28 cellular contexts compared by ENCODE assay signal in the genomic region with DNA sequence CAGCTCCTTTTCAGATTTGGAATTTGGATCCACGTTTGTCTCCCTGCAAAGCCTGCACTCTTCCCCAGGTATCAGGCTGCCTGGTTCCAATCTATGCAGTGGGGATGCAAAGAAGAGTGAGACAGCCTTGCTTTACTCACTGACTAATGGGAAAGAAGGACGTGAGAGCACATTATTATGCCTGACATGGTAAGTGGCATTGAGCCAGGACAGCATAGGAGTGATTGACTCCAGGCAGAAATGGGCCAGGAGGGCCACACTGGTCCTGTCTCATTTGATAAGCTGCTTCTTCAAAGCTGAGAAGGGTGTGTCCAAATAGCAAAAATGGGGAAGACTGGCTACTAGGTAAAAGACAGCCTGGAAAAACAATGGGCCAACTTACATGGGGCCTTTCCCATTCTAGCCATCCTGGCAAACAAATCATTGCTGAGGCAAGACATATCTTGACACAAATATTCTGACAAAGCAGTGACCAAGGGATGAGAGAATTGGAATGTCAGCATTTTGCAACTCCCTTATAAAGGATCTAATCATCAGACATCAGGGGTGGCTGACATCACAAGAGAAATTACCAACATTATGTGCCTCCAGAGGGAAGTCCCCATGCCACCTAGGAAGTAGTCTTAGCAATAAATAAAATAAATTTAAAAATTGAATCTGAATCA. TPM values are rescaled to one million over a fixed set of nuclear protein-coding genes. Genes with fewer than 3 reads are reported as not detected.
DNase-seq lines count a peak whose midpoint lies in the region; ATAC-seq and TF ChIP-seq lines count a peak whose summit lies in the region.
"Had no signal": no experiment of that assay in that cellular context is flagged by ENCODE, and none has a peak within 500 bp of the region (broad histone marks: within the 10 kb centered on the region; RNA-seq: fewer than 3 reads in every experiment).

No MANE protein-coding gene starts in this region.

- H3F3A ChIP-seq in SK-N-SH (replicated peaks; ENCODE audit: insufficient read depth) = peaks cover 4% of the 10 kb centered on the region

- CTCF ChIA-PET in SK-N-SH (lab: Yijun Ruan, JAX) = interaction anchor here (1.0 kb wide), 1 partner anchor 8 kb away, joined by 3 read pairs; no protein-coding TSS in a partner anchor
- CTCF ChIA-PET in naive thymus-derived CD4-positive, alpha-beta T cell (lab: Charles Lee) = no interaction called here

- H3K27me3 ChIP-seq in SK-N-SH (ENCODE audit: insufficient read depth) = no peaks in the 10 kb centered on the region
- H3K27me3 ChIP-seq in RWPE2 (ENCODE audit: insufficient read depth, poor library complexity, severe bottlenecking) = no peaks in the 10 kb centered on the region
- no peaks in the 10 kb centered on the region for H3K27me3 ChIP-seq in naive thymus-derived CD4-positive, alpha-beta T cell (ENCODE audit: control insufficient read depth in 2 of 2, insufficient read depth in 2 of 2, low read length in 2 of 2)
- H3K27me3 ChIP-seq: BLaER1, esophagus squamous epithelium, SJCRH30 had no signal

- TF ChIP-seq RAD21 in SK-N-SH (IDR thresholded peaks at IDR 0.05; ENCODE audit: low read length) = no peak

- peaks cover 100% of the 10 kb centered on the region for H3K79me2 ChIP-seq in SK-N-SH (ENCODE audit: insufficient read depth)

- H3K4me1 ChIP-seq in SK-N-SH (ENCODE audit: control insufficient read depth in 1 of 2, insufficient read depth in 2 of 2, low read depth in 1 of 2, low read length in 1 of 2) = peaks cover 0 to 6% of the 10 kb centered on the region in 2 experiments; a peak in 2 of 4 replicates
- H3K4me1 ChIP-seq in RWPE2 (ENCODE audit: insufficient read depth, poor library complexity, severe bottlenecking) = no peaks in the 10 kb centered on the region
- H3K4me1 ChIP-seq in naive thymus-derived CD4-positive, alpha-beta T cell (ENCODE audit: control insufficient read depth in 2 of 2, insufficient read depth in 2 of 2, low read length in 2 of 2) = no peaks in the 10 kb centered on the region
- H3K4me1 ChIP-seq: A549, BLaER1, esophagus squamous epithelium, SJCRH30 had no signal

- POLR2A ChIA-PET in SK-N-SH (lab: Yijun Ruan, JAX) = no interaction called here
- POLR2A ChIA-PET in naive thymus-derived CD4-positive, alpha-beta T cell (lab: Charles Lee) = no interaction called here

- peaks cover 99% of the 10 kb centered on the region for H4K20me1 ChIP-seq in SK-N-SH (ENCODE audit: insufficient read depth)
- H4K20me1 ChIP-seq: BLaER1 had no signal

- no peak overlapping the region for H3K4me3 Mint-ChIP-seq in naive thymus-derived CD4-positive, alpha-beta T cell
- H3K4me3 Mint-ChIP-seq: activated CD4-positive, alpha-beta memory T cell treated with anti-CD3 and anti-CD28 coated beads, Interleukin-2, amount 10 ng/mL, durations not matched to agents 7 days and 5 days; activated naive CD4-positive, alpha-beta T cell treated with anti-CD3 and anti-CD28 coated beads, Interleukin-2, amount 50 U/mL, for 24 hours; activated T-helper 17 cell treated with anti-CD3 and anti-CD28 coated beads, Interleukin-2, amount 50 U/mL, for 72 hours; dendritic cell treated with granulocyte-macrophage colony-stimulating factor and Interleukin-4, amounts not matched to agents 40 ng/mL and 50 ng/mL, for 4 days; endodermal cell; natural killer cell treated with Interleukin-12 subunit alpha and Interleukin-12 subunit beta and Interleukin-15 and Interleukin-18, amount 100 ng/mL, for 72 hours; stimulated activated naive CD8-positive, alpha-beta T cell treated with anti-CD3 and anti-CD28 coated beads, Interleukin-15, amount 100 ng/mL, for 72 hours had no signal

- H3K27ac ChIP-seq in SK-N-SH (ENCODE audit: low read depth in 2 of 2, low read length in 1 of 2) (no peak overlapping the region; a peak in 1 of 4 replicates), RWPE2 (ENCODE audit: poor library complexity, severe bottlenecking) (no peak overlapping the region)
- H3K27ac ChIP-seq in naive thymus-derived CD4-positive, alpha-beta T cell (ENCODE audit: low read depth, low read length) = no peak overlapping the region
- H3K27ac ChIP-seq: A549, BLaER1, esophagus squamous epithelium, SJCRH30 had no signal

- H2AFZ ChIP-seq in SK-N-SH (ENCODE audit: low read depth) = no peak overlapping the region

- no peaks in the 10 kb centered on the region for H3K27me3 Mint-ChIP-seq in naive thymus-derived CD4-positive, alpha-beta T cell
- H3K27me3 Mint-ChIP-seq: activated CD4-positive, alpha-beta memory T cell treated with anti-CD3 and anti-CD28 coated beads, Interleukin-2, amount 10 ng/mL, durations not matched to agents 7 days and 5 days; activated naive CD4-positive, alpha-beta T cell treated with anti-CD3 and anti-CD28 coated beads, Interleukin-2, amount 50 U/mL, for 24 hours; activated T-helper 17 cell treated with anti-CD3 and anti-CD28 coated beads, Interleukin-2, amount 50 U/mL, for 72 hours; dendritic cell treated with granulocyte-macrophage colony-stimulating factor and Interleukin-4, amounts not matched to agents 40 ng/mL and 50 ng/mL, for 4 days; natural killer cell treated with Interleukin-12 subunit alpha and Interleukin-12 subunit beta and Interleukin-15 and Interleukin-18, amount 100 ng/mL, for 72 hours; stimulated activated naive CD8-positive, alpha-beta T cell treated with anti-CD3 and anti-CD28 coated beads, Interleukin-15, amount 100 ng/mL, for 72 hours had no signal

- 74% methylated on average over 2 of the region's 2 CpGs for WGBS in SK-N-SH (ENCODE audit: low lambda C conversion rate)

- H3K4me2 ChIP-seq in SK-N-SH = no peak overlapping the region
- H3K4me2 ChIP-seq: A549, BLaER1 had no signal

- peak; percentile 28 for ATAC-seq in SK-N-SH treated with all-trans-retinoic acid at 6 μM for 48 hours
- ATAC-seq in RWPE2 (ENCODE audit: low read depth) = peak; percentile 33; the same call in 1 of the 3 replicates
- no peak for ATAC-seq in naive thymus-derived CD4-positive, alpha-beta T cell
- ATAC-seq: A549; activated T-helper 17 cell treated with anti-CD3 and anti-CD28 coated beads, Interleukin-2, amount 50 U/mL, for 72 hours; natural killer cell treated with Interleukin-12 subunit alpha and Interleukin-12 subunit beta and Interleukin-15 and Interleukin-18, amount 100 ng/mL, for 72 hours; stimulated activated naive CD8-positive, alpha-beta T cell treated with anti-CD3 and anti-CD28 coated beads, Interleukin-15, amount 100 ng/mL, for 72 hours had no signal

- H3K9ac ChIP-seq in SK-N-SH = no peak overlapping the region
- H3K9ac ChIP-seq: BLaER1 had no signal

- H3K4me1 Mint-ChIP-seq in naive thymus-derived CD4-positive, alpha-beta T cell = peaks cover 0 to 2% (median 0%) of the 10 kb centered on the region in 7 donors
- H3K4me1 Mint-ChIP-seq: activated CD4-positive, alpha-beta memory T cell treated with anti-CD3 and anti-CD28 coated beads, Interleukin-2, amount 10 ng/mL, durations not matched to agents 7 days and 5 days; activated naive CD4-positive, alpha-beta T cell treated with anti-CD3 and anti-CD28 coated beads, Interleukin-2, amount 50 U/mL, for 24 hours; activated T-helper 17 cell treated with anti-CD3 and anti-CD28 coated beads, Interleukin-2, amount 50 U/mL, for 72 hours; endodermal cell; stimulated activated naive CD8-positive, alpha-beta T cell treated with anti-CD3 and anti-CD28 coated beads, Interleukin-15, amount 100 ng/mL, for 72 hours had no signal

- H3K9me3 ChIP-seq in SK-N-SH = no peaks in the 10 kb centered on the region
- no peaks in the 10 kb centered on the region for H3K9me3 ChIP-seq in RWPE2 (ENCODE audit: severe bottlenecking)
- H3K9me3 ChIP-seq in naive thymus-derived CD4-positive, alpha-beta T cell (ENCODE audit: control insufficient read depth in 2 of 3, low read length in 3 of 3) = no peaks in the 10 kb centered on the region
- H3K9me3 ChIP-seq: A549, BLaER1, esophagus squamous epithelium, SJCRH30 had no signal

- TF ChIP-seq CTCF in SK-N-SH (IDR thresholded peaks at IDR 0.05) (no peak), RWPE2 (IDR thresholded peaks at IDR 0.05; ENCODE audit: poor library complexity, severe bottlenecking) (no peak), fibroblast of mammary gland (conservative IDR thresholded peaks at IDR 0.05; ENCODE audit: control insufficient read depth, insufficient read depth, low read depth, low read length) (no peak)

- H3K27ac Mint-ChIP-seq in naive thymus-derived CD4-positive, alpha-beta T cell = no peak overlapping the region
- H3K27ac Mint-ChIP-seq: activated CD4-positive, alpha-beta memory T cell treated with anti-CD3 and anti-CD28 coated beads, Interleukin-2, amount 10 ng/mL, durations not matched to agents 7 days and 5 days; activated naive CD4-positive, alpha-beta T cell treated with anti-CD3 and anti-CD28 coated beads, Interleukin-2, amount 50 U/mL, for 24 hours; activated T-helper 17 cell treated with anti-CD3 and anti-CD28 coated beads, Interleukin-2, amount 50 U/mL, for 72 hours; dendritic cell treated with granulocyte-macrophage colony-stimulating factor and Interleukin-4, amounts not matched to agents 40 ng/mL and 50 ng/mL, for 4 days; endodermal cell; natural killer cell treated with Interleukin-12 subunit alpha and Interleukin-12 subunit beta and Interleukin-15 and Interleukin-18, amount 100 ng/mL, for 72 hours; stimulated activated naive CD8-positive, alpha-beta T cell treated with anti-CD3 and anti-CD28 coated beads, Interleukin-15, amount 100 ng/mL, for 72 hours had no signal

- no peak for TF ChIP-seq EP300 in SK-N-SH (IDR thresholded peaks at IDR 0.05; ENCODE audit: borderline replicate concordance in 1 of 2, low read depth in 1 of 2, low read length in 1 of 2)

- H3K4me3 ChIP-seq in SK-N-SH (ENCODE audit: low read depth in 2 of 2, low read length in 1 of 2) (no peak overlapping the region), RWPE2 (ENCODE audit: severe bottlenecking) (no peak overlapping the region), fibroblast of mammary gland (ENCODE audit: control insufficient read depth, low read depth, low read length) (no peak overlapping the region)
- H3K4me3 ChIP-seq in naive thymus-derived CD4-positive, alpha-beta T cell (ENCODE audit: low read length) = no peak overlapping the region
- H3K4me3 ChIP-seq: A549, BLaER1, esophagus squamous epithelium, SJCRH30 had no signal

- H3K9me3 Mint-ChIP-seq in naive thymus-derived CD4-positive, alpha-beta T cell = peaks cover 0 to 7% (median 2%) of the 10 kb centered on the region in 11 donors
- H3K9me3 Mint-ChIP-seq: activated CD4-positive, alpha-beta memory T cell treated with anti-CD3 and anti-CD28 coated beads, Interleukin-2, amount 10 ng/mL, durations not matched to agents 7 days and 5 days; activated naive CD4-positive, alpha-beta T cell treated with anti-CD3 and anti-CD28 coated beads, Interleukin-2, amount 50 U/mL, for 24 hours; activated T-helper 17 cell treated with anti-CD3 and anti-CD28 coated beads, Interleukin-2, amount 50 U/mL, for 72 hours; dendritic cell treated with granulocyte-macrophage colony-stimulating factor and Interleukin-4, amounts not matched to agents 40 ng/mL and 50 ng/mL, for 4 days; endodermal cell; stimulated activated naive CD8-positive, alpha-beta T cell treated with anti-CD3 and anti-CD28 coated beads, Interleukin-15, amount 100 ng/mL, for 72 hours had no signal

- intact Hi-C loops in naive thymus-derived CD4-positive, alpha-beta T cell (cut with micrococcal nuclease) = no loop called here

- DNase-seq in SK-N-SH (no peak), RWPE2 (ENCODE audit: low spot score) (no peak), fibroblast of mammary gland (ENCODE audit: low read depth) (peak; percentile 62), ureter (ENCODE audit: low spot score) (no peak), GF-D8 (lab: John Stamatoyannopoulos, UW) (no peak), OCI-M1 (lab: John Stamatoyannopoulos, UW) (no peak)
- no peak for DNase-seq in naive thymus-derived CD4-positive, alpha-beta T cell
- DNase-seq: activated CD4-positive, alpha-beta memory T cell treated with anti-CD3 and anti-CD28 coated beads, Interleukin-2, amount 10 ng/mL, durations not matched to agents 7 days and 5 days; activated CD4-positive, CD25-positive, alpha-beta regulatory T cell; endodermal cell; esophagus squamous epithelium; KG1; NCI-H1417 treated with DMSO at 0.1 percent for 48 hours; NCI-H2107; NCI-H510A treated with DMSO at 0.1 percent for 48 hours; SJCRH30; small intestine; stimulated activated CD4-positive, alpha-beta T cell treated with anti-CD3 and anti-CD28 coated beads, Interleukin-1b, Interleukin-23, amount 100 ng/mL, for 48 hours; stimulated activated CD8-positive, alpha-beta memory T cell treated with anti-CD3 and anti-CD28 coated beads, Interleukin-4, amount 100 ng/mL, for 48 hours; stimulated activated naive CD8-positive, alpha-beta T cell treated with anti-CD3 and anti-CD28 coated beads, Interleukin-15, amount 100 ng/mL, for 72 hours; T-helper 1 cell had no signal

- H3K36me3 Mint-ChIP-seq in naive thymus-derived CD4-positive, alpha-beta T cell = no peaks in the 10 kb centered on the region
- H3K36me3 Mint-ChIP-seq: activated naive CD4-positive, alpha-beta T cell treated with anti-CD3 and anti-CD28 coated beads, Interleukin-2, amount 50 U/mL, for 24 hours; natural killer cell treated with Interleukin-12 subunit alpha and Interleukin-12 subunit beta and Interleukin-15 and Interleukin-18, amount 100 ng/mL, for 72 hours had no signal

- no peaks in the 10 kb centered on the region for H3K9me2 ChIP-seq in SK-N-SH

- H3K36me3 ChIP-seq in SK-N-SH (replicated peaks in 1 of 2; ENCODE audit: control insufficient read depth in 1 of 2, insufficient read depth in 2 of 2, low read length in 1 of 2) (peaks cover 6 to 59% of the 10 kb centered on the region in 2 experiments), RWPE2 (ENCODE audit: low read depth) (no peaks in the 10 kb centered on the region)
- H3K36me3 ChIP-seq in naive thymus-derived CD4-positive, alpha-beta T cell (ENCODE audit: control insufficient read depth in 2 of 3, insufficient read depth in 3 of 3, low read length in 3 of 3) = no peaks in the 10 kb centered on the region
- H3K36me3 ChIP-seq: BLaER1, esophagus squamous epithelium had no signal

RNA-seq across cellular contexts. Expression of a gene that starts 38.5 kb away (rescaled TPM):
- 269 and 278 TPM in 2 replicates for polyA plus RNA-seq in SK-N-SH (2012; rRNA removed)
- 135 and 215 TPM in 2 replicates for polyA plus RNA-seq in SK-N-SH (2012; cell fraction: cytosol; rRNA removed)
- polyA plus RNA-seq in SK-N-SH (2012; cell fraction: nucleus; rRNA removed) = 219 and 308 TPM in 2 replicates
- not detected for total RNA-seq in naive thymus-derived CD4-positive, alpha-beta T cell
- polyA plus RNA-seq in naive thymus-derived CD4-positive, alpha-beta T cell = not detected
- total RNA-seq in ureter = 98.3 TPM
- total RNA-seq: activated CD4-positive, alpha-beta memory T cell treated with anti-CD3 and anti-CD28 coated beads, Interleukin-2, amount 10 ng/mL, durations not matched to agents 7 days and 5 days; activated T-helper 17 cell treated with anti-CD3 and anti-CD28 coated beads, Interleukin-2, amount 50 U/mL, for 72 hours; natural killer cell treated with Interleukin-12 subunit alpha and Interleukin-12 subunit beta and Interleukin-15 and Interleukin-18, amount 100 ng/mL, for 72 hours had no signal

Comparison
In these comparisons a context has a peak if more than half of its experiments do, and no peak if none do; other contexts are left out.
1. RNA of a gene that starts 38.5 kb away (total RNA-seq): 98.3 TPM in ureter (single experiment); not detected in naive thymus-derived CD4-positive, alpha-beta T cell; every median in the first group is over 10 times any median in the second.